9 cellular contexts compared by ENCODE assay signal in genomic region chr6:99348220-99348822, GRCh38. TPM values are rescaled to one million over a fixed set of nuclear protein-coding genes. Genes with fewer than 3 reads are reported as not detected.
DNase-seq lines count a peak whose midpoint lies in the region; ATAC-seq and TF ChIP-seq lines count a peak whose summit lies in the region.
"Had no signal": no experiment of that assay in that cellular context is flagged by ENCODE, and none has a peak within 500 bp of the region (broad histone marks: within the 10 kb centered on the region; RNA-seq: fewer than 3 reads in every experiment).

No MANE protein-coding gene starts in this region.

- TF ChIP-seq CTCF in AG04449 (IDR thresholded peaks at IDR 0.05; ENCODE audit: insufficient read depth, low read length, missing control alignments) = no peak
- TF ChIP-seq CTCF in HFFc6 (IDR thresholded peaks at IDR 0.05) = no peak
- TF ChIP-seq CTCF in MCF 10A (IDR thresholded peaks at IDR 0.05; ENCODE audit: unreplicated experiment) = no peak
- no peak for TF ChIP-seq CTCF in right atrium auricular region (IDR thresholded peaks at IDR 0.05)

- H3K4me1 ChIP-seq in muscle layer of duodenum (ENCODE audit: control insufficient read depth in 1 of 2, insufficient read depth in 2 of 2, low read length in 2 of 2) (peaks cover 3 to 17% of the 10 kb centered on the region in 2 donors), right atrium auricular region (peaks cover 0 to 11% of the 10 kb centered on the region in 2 donors)

- H3K27ac Mint-ChIP-seq in HFFc6 = no peak overlapping the region
- H3K27ac Mint-ChIP-seq in MCF 10A (ENCODE audit: low read depth, unreplicated experiment) = no peak overlapping the region
- H3K27ac Mint-ChIP-seq in activated CD4-positive, alpha-beta T cell treated with anti-CD3 and anti-CD28 coated beads for 36 hours = no peak overlapping the region

- H3K27me3 ChIP-seq in muscle layer of duodenum (ENCODE audit: low read depth, low read length) (peaks cover 15% of the 10 kb centered on the region), right atrium auricular region (peaks cover 0 to 5% of the 10 kb centered on the region in 2 donors)

- CTCF ChIA-PET in AG04449 (lab: Yijun Ruan, JAX) = interaction anchor here (1.0 to 9.7 kb wide), 3 partner anchors 11 to 19 kb away, joined by 3 to 109 read pairs (median 15); no protein-coding TSS in a partner anchor
- CTCF ChIA-PET in MCF 10A (lab: Yijun Ruan, JAX) = interaction anchor here (0.6 to 7.7 kb wide), 10 partner anchors 11 to 196 kb away, joined by 3 to 92 read pairs (median 6); partner anchors contain the start of gene COQ3
- CTCF ChIA-PET in activated CD4-positive, alpha-beta T cell treated with anti-CD3 and anti-CD28 coated beads for 36 hours (lab: Charles Lee) = interaction anchor here (1.8 kb wide), 1 partner anchor 18 kb away, joined by 10 read pairs; no protein-coding TSS in a partner anchor

- H3K36me3 ChIP-seq in muscle layer of duodenum (ENCODE audit: control insufficient read depth in 1 of 2, insufficient read depth in 2 of 2, low read length in 2 of 2) (no peaks in the 10 kb centered on the region), right atrium auricular region (no peaks in the 10 kb centered on the region)

- H3K4me3 ChIP-seq in AG04449 (ENCODE audit: low read depth, low read length) (peak overlapping the region; percentile 63; the same call in 1 of the 2 replicates), muscle layer of duodenum (ENCODE audit: low read depth in 1 of 2, low read length in 2 of 2) (peak overlapping the region; percentile 53 to 85), right atrium auricular region (no peak overlapping the region)

- intact Hi-C loops in MCF 10A (cut with micrococcal nuclease) = no loop called here
- intact Hi-C loops in activated CD4-positive, alpha-beta T cell treated with anti-CD3 and anti-CD28 coated beads for 36 hours (cut with DNase I, micrococcal nuclease) = no loop called here

- H3K27me3 Mint-ChIP-seq in HFFc6 (ENCODE audit: insufficient read depth) (peaks cover 6% of the 10 kb centered on the region), MCF 10A (ENCODE audit: insufficient read depth, unreplicated experiment) (peaks cover 2% of the 10 kb centered on the region)
- peaks cover 53% of the 10 kb centered on the region for H3K27me3 Mint-ChIP-seq in activated CD4-positive, alpha-beta T cell treated with anti-CD3 and anti-CD28 coated beads for 36 hours

- H3K9me3 Mint-ChIP-seq in HFFc6 (no peaks in the 10 kb centered on the region), MCF 10A (ENCODE audit: unreplicated experiment) (no peaks in the 10 kb centered on the region)
- no peaks in the 10 kb centered on the region for H3K9me3 Mint-ChIP-seq in activated CD4-positive, alpha-beta T cell treated with anti-CD3 and anti-CD28 coated beads for 36 hours (ENCODE audit: low read depth)

- no peak for ATAC-seq in HG03045 (IDR thresholded peaks at IDR 0.05; ENCODE audit: unreplicated experiment)
- ATAC-seq in activated CD4-positive, alpha-beta T cell treated with anti-CD3 and anti-CD28 coated beads for 36 hours = no peak

- H3K27ac ChIP-seq in muscle layer of duodenum (ENCODE audit: low read length) (peak overlapping the region; percentile 27), right atrium auricular region (no peak overlapping the region)

- H3K36me3 Mint-ChIP-seq in HFFc6 (ENCODE audit: low read depth) (no peaks in the 10 kb centered on the region), MCF 10A (ENCODE audit: insufficient read depth, unreplicated experiment) (no peaks in the 10 kb centered on the region)
- no peaks in the 10 kb centered on the region for H3K36me3 Mint-ChIP-seq in activated CD4-positive, alpha-beta T cell treated with anti-CD3 and anti-CD28 coated beads for 36 hours (ENCODE audit: low read depth)

- H3K9me3 ChIP-seq in muscle layer of duodenum (ENCODE audit: control insufficient read depth in 1 of 2, low read length in 2 of 2) (no peaks in the 10 kb centered on the region), right atrium auricular region (no peaks in the 10 kb centered on the region)

- peak overlapping the region; percentile 83 for H3K4me3 Mint-ChIP-seq in HFFc6
- H3K4me3 Mint-ChIP-seq in MCF 10A (ENCODE audit: unreplicated experiment) = peak overlapping the region; percentile 63
- no peak overlapping the region for H3K4me3 Mint-ChIP-seq in activated CD4-positive, alpha-beta T cell treated with anti-CD3 and anti-CD28 coated beads for 36 hours

- POLR2A ChIA-PET in AG04449 (lab: Yijun Ruan, JAX) (no interaction called here), MCF 10A (lab: Yijun Ruan, JAX) (interaction anchor here (1.0 to 3.4 kb wide), 5 partner anchors 11 to 76 kb away, joined by 3 to 14 read pairs (median 4); partner anchors contain the start of genes COQ3 and PNISR)
- POLR2A ChIA-PET in activated CD4-positive, alpha-beta T cell treated with anti-CD3 and anti-CD28 coated beads for 36 hours (lab: Charles Lee) = no interaction called here

- H3K4me1 Mint-ChIP-seq in HFFc6 (ENCODE audit: low read depth) = peaks cover 20% of the 10 kb centered on the region
- peaks cover 7% of the 10 kb centered on the region for H3K4me1 Mint-ChIP-seq in MCF 10A (ENCODE audit: insufficient read depth, unreplicated experiment)
- peaks cover 5% of the 10 kb centered on the region for H3K4me1 Mint-ChIP-seq in activated CD4-positive, alpha-beta T cell treated with anti-CD3 and anti-CD28 coated beads for 36 hours

- BruUV-seq in MCF 10A (replicated peaks; lab: Mats Ljungman, UMichigan) = TSS peak; percentile 45

- DNase-seq in AG04449 (ENCODE audit: low read depth, low spot score) (no peak), HFFc6 (no peak), MCF 10A (ENCODE audit: unreplicated experiment) (no peak), NCI-H1105 treated with DMSO at 0.1 percent for 48 hours (lab: John Stamatoyannopoulos, UW) (no peak), right atrium auricular region (ENCODE audit: low spot score) (no peak)
- no peak for DNase-seq in activated CD4-positive, alpha-beta T cell treated with anti-CD3 and anti-CD28 coated beads for 36 hours

RNA-seq across cellular contexts. Expression of gene FAXC, which starts 1.2 kb away (rescaled TPM):
- total RNA-seq in HFFc6 (2021; fragmentation: NEBNext Ultra II Directional; extraction: Animal tissue kit (Norgen Biotek cat#: 25700)) = 1 to 10 TPM; 1.6 to 3.0 (median 1.9) TPM
- total RNA-seq in MCF 10A (2022) = 2.3 and 3.6 TPM in 2 replicates
- under 1 TPM in 1 of 2 experiments, not detected in 1; 0.16 TPM for total RNA-seq in activated CD4-positive, alpha-beta T cell treated with anti-CD3 and anti-CD28 coated beads for 36 hours
- under 1 TPM in 1 of 2 donors, not detected in 1; 0.16 TPM for total RNA-seq in right atrium auricular region
- total RNA-seq: mononuclear cell had no signal

RNA-seq across cellular contexts. Expression of gene COQ3, which starts 45.7 kb away (rescaled TPM):
- 10 to 100 TPM in 4 of 6 experiments, 1 to 10 TPM in 2; 7.3 to 12.8 (median 10.9) TPM for total RNA-seq in HFFc6 (2021; fragmentation: NEBNext Ultra II Directional; extraction: Animal tissue kit (Norgen Biotek cat#: 25700))
- total RNA-seq in MCF 10A (2022) (4.8 and 7.7 TPM in 2 replicates), right atrium auricular region (10 to 100 TPM in 1 of 2 donors, 1 to 10 TPM in 1; 8.8 to 15.1 TPM)
- 10 to 100 TPM; 13.5 to 23.4 TPM for total RNA-seq in activated CD4-positive, alpha-beta T cell treated with anti-CD3 and anti-CD28 coated beads for 36 hours

Comparison
In these comparisons a context has a peak if more than half of its experiments do, and no peak if none do; other contexts are left out.
1. H3K4me3 ChIP-seq: peak in AG04449 (single experiment) and muscle layer of duodenum (2 of 2); none in right atrium auricular region (0 of 2).